ENCODE assay signal across 17 cellular contexts in the genomic region with DNA sequence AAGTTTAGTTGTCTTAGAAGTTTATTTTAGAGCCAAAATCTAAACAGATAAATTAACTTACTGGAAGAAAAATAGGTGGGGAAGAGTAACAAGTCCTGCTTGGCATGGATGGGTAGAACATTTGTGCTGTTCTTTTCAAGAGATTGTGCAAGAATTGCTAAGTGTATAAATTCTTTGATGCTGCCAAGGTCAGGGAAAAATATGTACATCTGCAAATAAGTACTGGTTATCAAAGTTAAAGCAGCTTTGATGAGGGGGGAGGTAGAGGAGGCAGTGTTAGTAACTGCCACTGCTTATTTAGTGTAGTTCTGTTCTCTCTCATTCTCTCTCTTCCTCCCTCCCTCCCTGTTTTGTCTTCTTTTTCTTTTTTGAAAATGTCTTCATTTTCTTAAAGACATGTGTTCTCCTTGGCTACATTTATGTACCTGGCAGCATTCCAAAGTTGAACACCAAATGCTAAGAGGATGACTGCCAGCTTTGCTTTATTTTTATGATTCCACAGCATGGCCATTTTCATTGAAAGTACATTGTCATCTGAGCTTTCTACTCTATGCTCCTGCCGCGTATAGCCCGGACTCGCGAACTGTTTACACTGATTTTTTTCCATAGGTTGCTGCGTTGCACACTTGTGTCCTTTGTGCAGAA. TPM values are rescaled to one million over a fixed set of nuclear protein-coding genes. Genes with fewer than 3 reads are reported as not detected.
A peak's percentile ranks its signal among the peaks of the same experiment; 100 is the strongest.
DNase-seq lines count a peak whose midpoint lies in the region; ATAC-seq, FAIRE-seq and TF ChIP-seq lines count a peak whose summit lies in the region.
"Had no signal": no experiment of that assay in that cellular context is flagged by ENCODE, and none has a peak within 500 bp of the region (broad histone marks: within the 10 kb centered on the region; RNA-seq: fewer than 3 reads in every experiment).

No MANE protein-coding gene starts in this region.

- ATAC-seq in body of pancreas = no peak

- no peaks in the 10 kb centered on the region for H3K27me3 Mint-ChIP-seq in astrocyte (ENCODE audit: low read depth, unreplicated experiment)
- H3K27me3 Mint-ChIP-seq: activated B cell treated with CpG ODN at 0.5 μM for 24 hours had no signal

- H3K36me3 ChIP-seq in astrocyte (ENCODE audit: insufficient read depth, low read length) (no peaks in the 10 kb centered on the region), cardiac muscle cell (peaks cover 22% of the 10 kb centered on the region), body of pancreas (replicated peaks in 1 of 2; ENCODE audit: insufficient read depth in 1 of 2, low read depth in 2 of 2) (no peaks in the 10 kb centered on the region)
- H3K36me3 ChIP-seq: BE2C, spleen had no signal

- no peaks in the 10 kb centered on the region for H4K20me1 ChIP-seq in astrocyte (ENCODE audit: insufficient read depth, low read length)

- H3K9me3 ChIP-seq in astrocyte (ENCODE audit: insufficient read depth, low read depth, low read length) (no peaks in the 10 kb centered on the region), cardiac muscle cell (ENCODE audit: low read depth) (no peaks in the 10 kb centered on the region), body of pancreas (no peaks in the 10 kb centered on the region)
- H3K9me3 ChIP-seq: BE2C, HAP-1 had no signal

- H3K4me1 Mint-ChIP-seq in astrocyte (ENCODE audit: low read depth, unreplicated experiment) = peaks cover 5% of the 10 kb centered on the region
- H3K4me1 Mint-ChIP-seq: activated B cell treated with CpG ODN at 0.5 μM for 24 hours had no signal

- TF ChIP-seq POLR2A in body of pancreas (IDR thresholded peaks at IDR 0.05) = no peak
- no peak for TF ChIP-seq POLR2A in GM12892 (IDR thresholded peaks at IDR 0.05; ENCODE audit: low read depth, low read length)

- H3K79me2 ChIP-seq in astrocyte (ENCODE audit: insufficient read depth, low read length) = no peaks in the 10 kb centered on the region

- H3K4me3 ChIP-seq in astrocyte (ENCODE audit: insufficient read depth, low read depth, low read length) (no peak overlapping the region), cardiac muscle cell (no peak overlapping the region), body of pancreas (no peak overlapping the region)
- H3K4me3 ChIP-seq: HAP-1, spleen had no signal

- WGBS in body of pancreas, 2 donors = 89 to 91% methylated on average over 6 of the region's 6 CpGs

- H3K4me1 ChIP-seq in astrocyte (ENCODE audit: insufficient read depth, low read length) = peaks cover 17% of the 10 kb centered on the region
- peaks cover 4% of the 10 kb centered on the region for H3K4me1 ChIP-seq in cardiac muscle cell (ENCODE audit: low read depth)
- peaks cover 32% of the 10 kb centered on the region for H3K4me1 ChIP-seq in body of pancreas
- H3K4me1 ChIP-seq: BE2C, spleen had no signal

- peak overlapping the region; percentile 68 for H3K4me2 ChIP-seq in astrocyte (ENCODE audit: low read length)

- H3K27me3 ChIP-seq in astrocyte (ENCODE audit: insufficient read depth, low read length) (no peaks in the 10 kb centered on the region), cardiac muscle cell (no peaks in the 10 kb centered on the region), body of pancreas (no peaks in the 10 kb centered on the region)
- H3K27me3 ChIP-seq: spleen had no signal

- DNase-seq in HCEC 1CT (peak; percentile 71), astrocyte (ENCODE audit: low read depth) (peak; percentile 46), cardiac muscle cell (ENCODE audit: low read depth in 1 of 2, low spot score in 1 of 2) (peak in 1 of 2 donors; percentile 52), renal cortical epithelial cell (ENCODE audit: low read depth) (peak; percentile 15), posterior vena cava (ENCODE audit: low spot score) (no peak), body of pancreas (no peak), GM12892 (ENCODE audit: insufficient read length) (no peak)
- no peak for DNase-seq in stimulated activated CD4-positive, alpha-beta T cell treated with anti-CD3 and anti-CD28 coated beads, Interleukin-15, amount 100 ng/mL, for 24 hours
- DNase-seq: activated B cell treated with CpG ODN at 0.5 μM for 24 hours; activated naive CD4-positive, alpha-beta T cell; BE2C; hippocampal formation; KG1; NCI-H1436 treated with DMSO at 0.1 percent for 48 hours; NCI-H526; spleen had no signal

- H3K27ac ChIP-seq in astrocyte (ENCODE audit: low read depth, low read length) (no peak overlapping the region), cardiac muscle cell (peak overlapping the region; percentile 27), body of pancreas (peak overlapping the region in 1 of 4 donors; percentile 23)
- H3K27ac ChIP-seq: spleen had no signal

- H3K36me3 Mint-ChIP-seq in astrocyte (ENCODE audit: low read depth, unreplicated experiment) = no peaks in the 10 kb centered on the region

- no peak overlapping the region for H3K9ac ChIP-seq in astrocyte (ENCODE audit: low read length)

- intact Hi-C loops in posterior vena cava (cut with DNase I) = no loop called here
- intact Hi-C loops in body of pancreas (cut with DNase I) = no loop called here

- H2AFZ ChIP-seq in astrocyte (ENCODE audit: low read depth, low read length) = no peak overlapping the region

- TF ChIP-seq CTCF in astrocyte (IDR thresholded peaks at IDR 0.05; ENCODE audit: insufficient read depth, low read depth, low read length) (no peak), cardiac muscle cell (IDR thresholded peaks at IDR 0.05; ENCODE audit: low read depth, low read length) (no peak), body of pancreas (IDR thresholded peaks at IDR 0.05) (no peak)

- no peak overlapping the region for H3K4me3 Mint-ChIP-seq in astrocyte (ENCODE audit: unreplicated experiment)
- H3K4me3 Mint-ChIP-seq: activated B cell treated with CpG ODN at 0.5 μM for 24 hours had no signal

- FAIRE-seq in astrocyte (lab: Jason Lieb, UNC) (no peak), GM12892 (lab: Jason Lieb, UNC) (no peak)

- H3K9me3 Mint-ChIP-seq in astrocyte (ENCODE audit: unreplicated experiment) = no peaks in the 10 kb centered on the region

- no peak overlapping the region for H3K27ac Mint-ChIP-seq in astrocyte (ENCODE audit: unreplicated experiment)
- H3K27ac Mint-ChIP-seq: activated B cell treated with CpG ODN at 0.5 μM for 24 hours had no signal

RNA-seq across cellular contexts. Expression of a gene that starts 18.6 kb away (rescaled TPM):
- 0.46 and 0.66 TPM in 2 replicates for total RNA-seq in astrocyte
- total RNA-seq in cardiac muscle cell = 134 and 172 TPM in 2 replicates
- polyA plus RNA-seq in cardiac muscle cell = 101 and 119 TPM in 2 replicates
- total RNA-seq in renal cortical epithelial cell = not detected in 2 replicates
- 10 to 100 TPM; 16.8 to 21.6 TPM for total RNA-seq in posterior vena cava
- 10 to 100 TPM; 12.5 to 12.7 TPM for total RNA-seq in body of pancreas
- 1.5 TPM for polyA plus RNA-seq in GM12892 (2012; ENCODE audit: missing spikeins)
- total RNA-seq: activated B cell treated with CpG ODN at 0.5 μM for 24 hours had no signal

Comparison
In these comparisons a context has a peak if more than half of its experiments do, and no peak if none do; other contexts are left out.
1. DNase-seq: peak in HCEC 1CT (single experiment), astrocyte (single experiment) and renal cortical epithelial cell (single experiment); none in stimulated activated CD4-positive, alpha-beta T cell treated with anti-CD3 and anti-CD28 coated beads, Interleukin-15, amount 100 ng/mL, for 24 hours (single experiment), posterior vena cava (single experiment), body of pancreas (0 of 4) and GM12892 (single experiment).